Comparison of ENCODE assay signal across 1 cellular context in the genomic region with DNA sequence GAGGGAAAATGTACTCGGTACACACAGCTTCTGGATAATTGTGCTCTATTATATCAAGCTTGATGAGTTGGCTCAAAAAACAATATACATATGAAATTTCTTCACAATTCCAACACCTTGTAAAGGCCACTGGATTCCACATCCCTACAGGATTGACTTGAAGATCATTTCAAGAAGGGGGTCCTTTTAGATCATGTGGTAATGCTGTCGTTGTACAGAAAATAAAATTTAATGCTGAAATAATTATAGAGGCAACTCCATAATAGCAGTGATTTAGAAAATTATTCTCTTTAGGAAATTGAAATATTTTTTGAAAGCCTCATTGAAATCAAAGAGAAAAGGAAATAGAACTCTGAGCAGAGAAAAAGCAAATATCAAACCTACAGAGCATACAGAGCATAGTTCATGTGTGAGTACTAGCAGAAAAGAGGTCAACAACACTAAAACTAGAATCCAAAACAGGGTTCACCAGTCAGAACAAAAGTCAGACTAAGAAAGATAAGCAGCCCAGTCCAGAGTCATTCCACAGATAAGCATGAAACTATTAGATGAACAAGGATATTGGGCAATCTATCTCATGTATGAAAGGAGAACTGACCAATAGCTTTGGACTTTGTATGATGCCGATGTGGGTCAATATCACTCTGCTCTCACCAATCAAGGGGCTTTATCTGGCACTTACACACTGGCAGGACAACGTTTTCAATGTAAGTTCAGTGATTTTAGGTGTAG.
A peak's percentile ranks its signal among the peaks of the same experiment; 100 is the strongest.
TF ChIP-seq lines count a peak whose summit lies in the region.

No MANE protein-coding gene starts in this region.

TF ChIP-seq in HepG2, 621 proteins besides CTCF, POLR2A, EP300 and RAD21 (continued from another document and continues in another):
- TF ChIP-seq, protein P1, sequence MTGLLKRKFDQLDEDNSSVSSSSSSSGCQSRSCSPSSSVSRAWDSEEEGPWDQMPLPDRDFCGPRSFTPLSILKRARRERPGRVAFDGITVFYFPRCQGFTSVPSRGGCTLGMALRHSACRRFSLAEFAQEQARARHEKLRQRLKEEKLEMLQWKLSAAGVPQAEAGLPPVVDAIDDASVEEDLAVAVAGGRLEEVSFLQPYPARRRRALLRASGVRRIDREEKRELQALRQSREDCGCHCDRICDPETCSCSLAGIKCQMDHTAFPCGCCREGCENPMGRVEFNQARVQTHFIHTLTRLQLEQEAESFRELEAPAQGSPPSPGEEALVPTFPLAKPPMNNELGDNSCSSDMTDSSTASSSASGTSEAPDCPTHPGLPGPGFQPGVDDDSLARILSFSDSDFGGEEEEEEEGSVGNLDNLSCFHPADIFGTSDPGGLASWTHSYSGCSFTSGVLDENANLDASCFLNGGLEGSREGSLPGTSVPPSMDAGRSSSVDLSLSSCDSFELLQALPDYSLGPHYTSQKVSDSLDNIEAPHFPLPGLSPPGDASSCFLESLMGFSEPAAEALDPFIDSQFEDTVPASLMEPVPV (CRISPR knock-in tag; IDR thresholded peaks at IDR 0.05), result no peak
- TF ChIP-seq TARDBP (CRISPR knock-in tag; IDR thresholded peaks at IDR 0.05), result peak; percentile 71; the same call in 1 of the 2 replicates
- peak; percentile 94 for TF ChIP-seq SALL1 (CRISPR knock-in tag; IDR thresholded peaks at IDR 0.05)
- TF ChIP-seq, protein P2, sequence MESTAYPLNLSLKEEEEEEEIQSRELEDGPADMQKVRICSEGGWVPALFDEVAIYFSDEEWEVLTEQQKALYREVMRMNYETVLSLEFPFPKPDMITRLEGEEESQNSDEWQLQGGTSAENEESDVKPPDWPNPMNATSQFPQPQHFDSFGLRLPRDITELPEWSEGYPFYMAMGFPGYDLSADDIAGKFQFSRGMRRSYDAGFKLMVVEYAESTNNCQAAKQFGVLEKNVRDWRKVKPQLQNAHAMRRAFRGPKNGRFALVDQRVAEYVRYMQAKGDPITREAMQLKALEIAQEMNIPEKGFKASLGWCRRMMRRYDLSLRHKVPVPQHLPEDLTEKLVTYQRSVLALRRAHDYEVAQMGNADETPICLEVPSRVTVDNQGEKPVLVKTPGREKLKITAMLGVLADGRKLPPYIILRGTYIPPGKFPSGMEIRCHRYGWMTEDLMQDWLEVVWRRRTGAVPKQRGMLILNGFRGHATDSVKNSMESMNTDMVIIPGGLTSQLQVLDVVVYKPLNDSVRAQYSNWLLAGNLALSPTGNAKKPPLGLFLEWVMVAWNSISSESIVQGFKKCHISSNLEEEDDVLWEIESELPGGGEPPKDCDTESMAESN (CRISPR knock-in tag; conservative IDR thresholded peaks at IDR 0.05), result no peak
- no peak for TF ChIP-seq GPN1 (CRISPR knock-in tag; IDR thresholded peaks at IDR 0.05; ENCODE audit: borderline replicate concordance)
- TF ChIP-seq KDM3A (CRISPR knock-in tag; IDR thresholded peaks at IDR 0.05; ENCODE audit: low read depth), result no peak
- TF ChIP-seq GATAD1 (CRISPR knock-in tag; IDR thresholded peaks at IDR 0.05), result 0 out of 2 replicates have a peak, but pooled peaks have one; percentile 31
- TF ChIP-seq RBM39 (IDR thresholded peaks at IDR 0.05; ENCODE audit: low read depth, low read length, poor library complexity, severe bottlenecking), result no peak
- TF ChIP-seq, protein P3, sequence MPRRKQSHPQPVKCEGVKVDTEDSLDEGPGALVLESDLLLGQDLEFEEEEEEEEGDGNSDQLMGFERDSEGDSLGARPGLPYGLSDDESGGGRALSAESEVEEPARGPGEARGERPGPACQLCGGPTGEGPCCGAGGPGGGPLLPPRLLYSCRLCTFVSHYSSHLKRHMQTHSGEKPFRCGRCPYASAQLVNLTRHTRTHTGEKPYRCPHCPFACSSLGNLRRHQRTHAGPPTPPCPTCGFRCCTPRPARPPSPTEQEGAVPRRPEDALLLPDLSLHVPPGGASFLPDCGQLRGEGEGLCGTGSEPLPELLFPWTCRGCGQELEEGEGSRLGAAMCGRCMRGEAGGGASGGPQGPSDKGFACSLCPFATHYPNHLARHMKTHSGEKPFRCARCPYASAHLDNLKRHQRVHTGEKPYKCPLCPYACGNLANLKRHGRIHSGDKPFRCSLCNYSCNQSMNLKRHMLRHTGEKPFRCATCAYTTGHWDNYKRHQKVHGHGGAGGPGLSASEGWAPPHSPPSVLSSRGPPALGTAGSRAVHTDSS (CRISPR knock-in tag; conservative IDR thresholded peaks at IDR 0.05), result no peak
- peak; percentile 78; the same call in 1 of the 2 replicates for TF ChIP-seq FOXO1 (CRISPR knock-in tag; IDR thresholded peaks at IDR 0.05)
- TF ChIP-seq SIN3A (IDR thresholded peaks at IDR 0.05; ENCODE audit: borderline replicate concordance, low read depth, low read length), result no peak
- no peak for TF ChIP-seq MAF1 (CRISPR knock-in tag; IDR thresholded peaks at IDR 0.05; ENCODE audit: borderline replicate concordance)
- no peak for TF ChIP-seq ARHGAP35 (CRISPR knock-in tag; IDR thresholded peaks at IDR 0.05; ENCODE audit: borderline replicate concordance)
- TF ChIP-seq RARA (CRISPR knock-in tag; IDR thresholded peaks at IDR 0.05), result peak; percentile 85
- no peak for TF ChIP-seq JARID2 (CRISPR knock-in tag; IDR thresholded peaks at IDR 0.05; ENCODE audit: insufficient replicate concordance)
- peak; percentile 98 for TF ChIP-seq CEBPG (CRISPR knock-in tag; IDR thresholded peaks at IDR 0.05)
- TF ChIP-seq, protein P4, sequence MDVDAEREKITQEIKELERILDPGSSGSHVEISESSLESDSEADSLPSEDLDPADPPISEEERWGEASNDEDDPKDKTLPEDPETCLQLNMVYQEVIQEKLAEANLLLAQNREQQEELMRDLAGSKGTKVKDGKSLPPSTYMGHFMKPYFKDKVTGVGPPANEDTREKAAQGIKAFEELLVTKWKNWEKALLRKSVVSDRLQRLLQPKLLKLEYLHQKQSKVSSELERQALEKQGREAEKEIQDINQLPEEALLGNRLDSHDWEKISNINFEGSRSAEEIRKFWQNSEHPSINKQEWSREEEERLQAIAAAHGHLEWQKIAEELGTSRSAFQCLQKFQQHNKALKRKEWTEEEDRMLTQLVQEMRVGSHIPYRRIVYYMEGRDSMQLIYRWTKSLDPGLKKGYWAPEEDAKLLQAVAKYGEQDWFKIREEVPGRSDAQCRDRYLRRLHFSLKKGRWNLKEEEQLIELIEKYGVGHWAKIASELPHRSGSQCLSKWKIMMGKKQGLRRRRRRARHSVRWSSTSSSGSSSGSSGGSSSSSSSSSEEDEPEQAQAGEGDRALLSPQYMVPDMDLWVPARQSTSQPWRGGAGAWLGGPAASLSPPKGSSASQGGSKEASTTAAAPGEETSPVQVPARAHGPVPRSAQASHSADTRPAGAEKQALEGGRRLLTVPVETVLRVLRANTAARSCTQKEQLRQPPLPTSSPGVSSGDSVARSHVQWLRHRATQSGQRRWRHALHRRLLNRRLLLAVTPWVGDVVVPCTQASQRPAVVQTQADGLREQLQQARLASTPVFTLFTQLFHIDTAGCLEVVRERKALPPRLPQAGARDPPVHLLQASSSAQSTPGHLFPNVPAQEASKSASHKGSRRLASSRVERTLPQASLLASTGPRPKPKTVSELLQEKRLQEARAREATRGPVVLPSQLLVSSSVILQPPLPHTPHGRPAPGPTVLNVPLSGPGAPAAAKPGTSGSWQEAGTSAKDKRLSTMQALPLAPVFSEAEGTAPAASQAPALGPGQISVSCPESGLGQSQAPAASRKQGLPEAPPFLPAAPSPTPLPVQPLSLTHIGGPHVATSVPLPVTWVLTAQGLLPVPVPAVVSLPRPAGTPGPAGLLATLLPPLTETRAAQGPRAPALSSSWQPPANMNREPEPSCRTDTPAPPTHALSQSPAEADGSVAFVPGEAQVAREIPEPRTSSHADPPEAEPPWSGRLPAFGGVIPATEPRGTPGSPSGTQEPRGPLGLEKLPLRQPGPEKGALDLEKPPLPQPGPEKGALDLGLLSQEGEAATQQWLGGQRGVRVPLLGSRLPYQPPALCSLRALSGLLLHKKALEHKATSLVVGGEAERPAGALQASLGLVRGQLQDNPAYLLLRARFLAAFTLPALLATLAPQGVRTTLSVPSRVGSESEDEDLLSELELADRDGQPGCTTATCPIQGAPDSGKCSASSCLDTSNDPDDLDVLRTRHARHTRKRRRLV (CRISPR knock-in tag; IDR thresholded peaks at IDR 0.05), result no peak
- TF ChIP-seq, protein P5, sequence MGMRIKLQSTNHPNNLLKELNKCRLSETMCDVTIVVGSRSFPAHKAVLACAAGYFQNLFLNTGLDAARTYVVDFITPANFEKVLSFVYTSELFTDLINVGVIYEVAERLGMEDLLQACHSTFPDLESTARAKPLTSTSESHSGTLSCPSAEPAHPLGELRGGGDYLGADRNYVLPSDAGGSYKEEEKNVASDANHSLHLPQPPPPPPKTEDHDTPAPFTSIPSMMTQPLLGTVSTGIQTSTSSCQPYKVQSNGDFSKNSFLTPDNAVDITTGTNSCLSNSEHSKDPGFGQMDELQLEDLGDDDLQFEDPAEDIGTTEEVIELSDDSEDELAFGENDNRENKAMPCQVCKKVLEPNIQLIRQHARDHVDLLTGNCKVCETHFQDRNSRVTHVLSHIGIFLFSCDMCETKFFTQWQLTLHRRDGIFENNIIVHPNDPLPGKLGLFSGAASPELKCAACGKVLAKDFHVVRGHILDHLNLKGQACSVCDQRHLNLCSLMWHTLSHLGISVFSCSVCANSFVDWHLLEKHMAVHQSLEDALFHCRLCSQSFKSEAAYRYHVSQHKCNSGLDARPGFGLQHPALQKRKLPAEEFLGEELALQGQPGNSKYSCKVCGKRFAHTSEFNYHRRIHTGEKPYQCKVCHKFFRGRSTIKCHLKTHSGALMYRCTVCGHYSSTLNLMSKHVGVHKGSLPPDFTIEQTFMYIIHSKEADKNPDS (CRISPR knock-in tag; IDR thresholded peaks at IDR 0.05), result peak; percentile 92
- no peak for TF ChIP-seq KLF6 (CRISPR knock-in tag; IDR thresholded peaks at IDR 0.05)
- TF ChIP-seq, protein P6, sequence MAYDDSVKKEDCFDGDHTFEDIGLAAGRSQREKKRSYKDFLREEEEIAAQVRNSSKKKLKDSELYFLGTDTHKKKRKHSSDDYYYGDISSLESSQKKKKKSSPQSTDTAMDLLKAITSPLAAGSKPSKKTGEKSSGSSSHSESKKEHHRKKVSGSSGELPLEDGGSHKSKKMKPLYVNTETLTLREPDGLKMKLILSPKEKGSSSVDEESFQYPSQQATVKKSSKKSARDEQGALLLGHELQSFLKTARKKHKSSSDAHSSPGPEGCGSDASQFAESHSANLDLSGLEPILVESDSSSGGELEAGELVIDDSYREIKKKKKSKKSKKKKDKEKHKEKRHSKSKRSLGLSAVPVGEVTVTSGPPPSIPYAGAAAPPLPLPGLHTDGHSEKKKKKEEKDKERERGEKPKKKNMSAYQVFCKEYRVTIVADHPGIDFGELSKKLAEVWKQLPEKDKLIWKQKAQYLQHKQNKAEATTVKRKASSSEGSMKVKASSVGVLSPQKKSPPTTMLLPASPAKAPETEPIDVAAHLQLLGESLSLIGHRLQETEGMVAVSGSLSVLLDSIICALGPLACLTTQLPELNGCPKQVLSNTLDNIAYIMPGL (CRISPR knock-in tag; IDR thresholded peaks at IDR 0.05; ENCODE audit: borderline replicate concordance in 1 of 2, low read depth in 1 of 2), result no peak
- TF ChIP-seq, protein P7, sequence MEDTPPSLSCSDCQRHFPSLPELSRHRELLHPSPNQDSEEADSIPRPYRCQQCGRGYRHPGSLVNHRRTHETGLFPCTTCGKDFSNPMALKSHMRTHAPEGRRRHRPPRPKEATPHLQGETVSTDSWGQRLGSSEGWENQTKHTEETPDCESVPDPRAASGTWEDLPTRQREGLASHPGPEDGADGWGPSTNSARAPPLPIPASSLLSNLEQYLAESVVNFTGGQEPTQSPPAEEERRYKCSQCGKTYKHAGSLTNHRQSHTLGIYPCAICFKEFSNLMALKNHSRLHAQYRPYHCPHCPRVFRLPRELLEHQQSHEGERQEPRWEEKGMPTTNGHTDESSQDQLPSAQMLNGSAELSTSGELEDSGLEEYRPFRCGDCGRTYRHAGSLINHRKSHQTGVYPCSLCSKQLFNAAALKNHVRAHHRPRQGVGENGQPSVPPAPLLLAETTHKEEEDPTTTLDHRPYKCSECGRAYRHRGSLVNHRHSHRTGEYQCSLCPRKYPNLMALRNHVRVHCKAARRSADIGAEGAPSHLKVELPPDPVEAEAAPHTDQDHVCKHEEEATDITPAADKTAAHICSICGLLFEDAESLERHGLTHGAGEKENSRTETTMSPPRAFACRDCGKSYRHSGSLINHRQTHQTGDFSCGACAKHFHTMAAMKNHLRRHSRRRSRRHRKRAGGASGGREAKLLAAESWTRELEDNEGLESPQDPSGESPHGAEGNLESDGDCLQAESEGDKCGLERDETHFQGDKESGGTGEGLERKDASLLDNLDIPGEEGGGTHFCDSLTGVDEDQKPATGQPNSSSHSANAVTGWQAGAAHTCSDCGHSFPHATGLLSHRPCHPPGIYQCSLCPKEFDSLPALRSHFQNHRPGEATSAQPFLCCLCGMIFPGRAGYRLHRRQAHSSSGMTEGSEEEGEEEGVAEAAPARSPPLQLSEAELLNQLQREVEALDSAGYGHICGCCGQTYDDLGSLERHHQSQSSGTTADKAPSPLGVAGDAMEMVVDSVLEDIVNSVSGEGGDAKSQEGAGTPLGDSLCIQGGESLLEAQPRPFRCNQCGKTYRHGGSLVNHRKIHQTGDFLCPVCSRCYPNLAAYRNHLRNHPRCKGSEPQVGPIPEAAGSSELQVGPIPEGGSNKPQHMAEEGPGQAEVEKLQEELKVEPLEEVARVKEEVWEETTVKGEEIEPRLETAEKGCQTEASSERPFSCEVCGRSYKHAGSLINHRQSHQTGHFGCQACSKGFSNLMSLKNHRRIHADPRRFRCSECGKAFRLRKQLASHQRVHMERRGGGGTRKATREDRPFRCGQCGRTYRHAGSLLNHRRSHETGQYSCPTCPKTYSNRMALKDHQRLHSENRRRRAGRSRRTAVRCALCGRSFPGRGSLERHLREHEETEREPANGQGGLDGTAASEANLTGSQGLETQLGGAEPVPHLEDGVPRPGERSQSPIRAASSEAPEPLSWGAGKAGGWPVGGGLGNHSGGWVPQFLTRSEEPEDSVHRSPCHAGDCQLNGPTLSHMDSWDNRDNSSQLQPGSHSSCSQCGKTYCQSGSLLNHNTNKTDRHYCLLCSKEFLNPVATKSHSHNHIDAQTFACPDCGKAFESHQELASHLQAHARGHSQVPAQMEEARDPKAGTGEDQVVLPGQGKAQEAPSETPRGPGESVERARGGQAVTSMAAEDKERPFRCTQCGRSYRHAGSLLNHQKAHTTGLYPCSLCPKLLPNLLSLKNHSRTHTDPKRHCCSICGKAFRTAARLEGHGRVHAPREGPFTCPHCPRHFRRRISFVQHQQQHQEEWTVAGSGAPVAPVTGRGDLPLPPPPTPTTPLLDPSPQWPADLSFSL (CRISPR knock-in tag; IDR thresholded peaks at IDR 0.05), result no peak
- no peak for TF ChIP-seq IKZF4 (CRISPR knock-in tag; IDR thresholded peaks at IDR 0.05; ENCODE audit: borderline replicate concordance, low read depth, not compliant biosample characterization)
- TF ChIP-seq NR2F6 (IDR thresholded peaks at IDR 0.05), result peak; percentile 81
- peak; percentile 62 for TF ChIP-seq NR2F6 (CRISPR knock-in tag; IDR thresholded peaks at IDR 0.05)
- peak in 1 of 2 experiments; percentile 46; a peak in 1 of 4 replicates for TF ChIP-seq KLF16 (CRISPR knock-in tag; IDR thresholded peaks at IDR 0.05)
- TF ChIP-seq, protein P8, sequence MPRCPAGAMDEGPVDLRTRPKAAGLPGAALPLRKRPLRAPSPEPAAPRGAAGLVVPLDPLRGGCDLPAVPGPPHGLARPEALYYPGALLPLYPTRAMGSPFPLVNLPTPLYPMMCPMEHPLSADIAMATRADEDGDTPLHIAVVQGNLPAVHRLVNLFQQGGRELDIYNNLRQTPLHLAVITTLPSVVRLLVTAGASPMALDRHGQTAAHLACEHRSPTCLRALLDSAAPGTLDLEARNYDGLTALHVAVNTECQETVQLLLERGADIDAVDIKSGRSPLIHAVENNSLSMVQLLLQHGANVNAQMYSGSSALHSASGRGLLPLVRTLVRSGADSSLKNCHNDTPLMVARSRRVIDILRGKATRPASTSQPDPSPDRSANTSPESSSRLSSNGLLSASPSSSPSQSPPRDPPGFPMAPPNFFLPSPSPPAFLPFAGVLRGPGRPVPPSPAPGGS (CRISPR knock-in tag; IDR thresholded peaks at IDR 0.05), result no peak
- TF ChIP-seq ARNTL (CRISPR knock-in tag; IDR thresholded peaks at IDR 0.05), result no peak
- peak; percentile 85 for TF ChIP-seq SIX1 (CRISPR knock-in tag; IDR thresholded peaks at IDR 0.05; ENCODE audit: borderline replicate concordance)
- TF ChIP-seq CCAR2 (optimal IDR thresholded peaks at IDR 0.05; ENCODE audit: low read depth, low read length), result no peak
